In genomic region chr3:42376397-42376798, GRCh38 we compare ENCODE assay signal across 9 cellular contexts. TPM values are rescaled to one million over a fixed set of nuclear protein-coding genes. Genes with fewer than 3 reads are reported as not detected.
DNase-seq lines count a peak whose midpoint lies in the region; ATAC-seq, FAIRE-seq and TF ChIP-seq lines count a peak whose summit lies in the region.
"Had no signal": no experiment of that assay in that cellular context is flagged by ENCODE, and none has a peak within 500 bp of the region (broad histone marks: within the 10 kb centered on the region; RNA-seq: fewer than 3 reads in every experiment).

No MANE protein-coding gene starts in this region.

- no peak overlapping the region for H2BK5ac ChIP-seq in mesenchymal stem cell (ENCODE audit: low read depth, low read length, poor library complexity, severe bottlenecking)
- no peak overlapping the region for H2BK5ac ChIP-seq in trophoblast cell (ENCODE audit: low read depth, low read length, poor library complexity)

- WGBS in mesenchymal stem cell = 78% methylated on average over 4 of the region's 4 CpGs
- no CpG with 5 or more reads among the region's 4 CpGs for WGBS in trophoblast cell (ENCODE audit: extremely low coverage, insufficient coverage, insufficient read length)

- H3K4me3 ChIP-seq in mesenchymal stem cell (ENCODE audit: insufficient read depth in 1 of 2, low read depth in 1 of 2, low read length in 2 of 2) (no peak overlapping the region), trophoblast cell (ENCODE audit: low read depth, low read length) (no peak overlapping the region)
- H3K4me3 ChIP-seq: ascending aorta had no signal

- H2AFZ ChIP-seq in mesenchymal stem cell (ENCODE audit: low read depth, low read length) (no peak overlapping the region), trophoblast cell (ENCODE audit: insufficient read depth, low read length, poor library complexity) (no peak overlapping the region)

- H3K4ac ChIP-seq in mesenchymal stem cell (ENCODE audit: low read depth in 1 of 2, low read length in 2 of 2) (no peak overlapping the region), trophoblast cell (ENCODE audit: low read depth, low read length) (no peak overlapping the region)

- H3K23ac ChIP-seq in mesenchymal stem cell (ENCODE audit: low read length in 2 of 2) (no peak overlapping the region), trophoblast cell (ENCODE audit: low read length) (no peak overlapping the region)

- no peak overlapping the region for H2BK15ac ChIP-seq in mesenchymal stem cell (ENCODE audit: low read depth, poor library complexity, severe bottlenecking)

- no peak overlapping the region for H4K91ac ChIP-seq in mesenchymal stem cell (ENCODE audit: low read length)
- no peak overlapping the region for H4K91ac ChIP-seq in trophoblast cell (ENCODE audit: low read depth, low read length)

- H3K27ac ChIP-seq in mesenchymal stem cell (ENCODE audit: low read length, poor library complexity, severe bottlenecking) (peak overlapping the region; percentile 12), trophoblast cell (ENCODE audit: low read depth, low read length) (no peak overlapping the region)
- H3K27ac ChIP-seq: ascending aorta had no signal

- H3K27me3 Mint-ChIP-seq in activated naive CD8-positive, alpha-beta T cell treated with anti-CD3 and anti-CD28 coated beads for 36 hours = no peaks in the 10 kb centered on the region
- peaks cover 8 to 27% of the 10 kb centered on the region in 2 donors for H3K27me3 Mint-ChIP-seq in natural killer cell treated with Interleukin-12 subunit alpha and Interleukin-12 subunit beta and Interleukin-15 and Interleukin-18, amount 100 ng/mL, for 72 hours

- H3K27ac Mint-ChIP-seq in activated naive CD8-positive, alpha-beta T cell treated with anti-CD3 and anti-CD28 coated beads for 36 hours = no peak overlapping the region
- H3K27ac Mint-ChIP-seq in natural killer cell treated with Interleukin-12 subunit alpha and Interleukin-12 subunit beta and Interleukin-15 and Interleukin-18, amount 100 ng/mL, for 72 hours = no peak overlapping the region

- no peak overlapping the region for H4K8ac ChIP-seq in mesenchymal stem cell (ENCODE audit: low read length)
- no peak overlapping the region for H4K8ac ChIP-seq in trophoblast cell (ENCODE audit: low read depth, low read length)

- peak; percentile 35 for DNase-seq in AG08395 (ENCODE audit: low spot score)
- DNase-seq in HTR-8/SVneo (ENCODE audit: insufficient read length, low spot score) = peak; percentile 31
- DNase-seq in activated naive CD8-positive, alpha-beta T cell treated with anti-CD3 and anti-CD28 coated beads for 36 hours = peak; percentile 68
- DNase-seq in mesenchymal stem cell = peak; percentile 5
- DNase-seq in natural killer cell treated with Interleukin-12 subunit alpha and Interleukin-12 subunit beta and Interleukin-15 and Interleukin-18, amount 100 ng/mL, for 72 hours (ENCODE audit: low spot score) = no peak
- no peak for DNase-seq in trophoblast cell
- no peak for DNase-seq in GM10266 (ENCODE audit: extremely low spot score)
- DNase-seq in NCI-H526 treated with DMSO at 0.1 percent for 48 hours (lab: John Stamatoyannopoulos, UW) = no peak

- H3K18ac ChIP-seq in mesenchymal stem cell (ENCODE audit: low read depth in 1 of 2, low read length in 2 of 2) (no peak overlapping the region), trophoblast cell (ENCODE audit: low read length) (no peak overlapping the region)

- no peak overlapping the region for H2AK5ac ChIP-seq in mesenchymal stem cell (ENCODE audit: low read length, severe bottlenecking)
- no peak overlapping the region for H2AK5ac ChIP-seq in trophoblast cell (ENCODE audit: low read length)

- H3K9me3 Mint-ChIP-seq in activated naive CD8-positive, alpha-beta T cell treated with anti-CD3 and anti-CD28 coated beads for 36 hours = no peaks in the 10 kb centered on the region
- H3K9me3 Mint-ChIP-seq in natural killer cell treated with Interleukin-12 subunit alpha and Interleukin-12 subunit beta and Interleukin-15 and Interleukin-18, amount 100 ng/mL, for 72 hours = no peaks in the 10 kb centered on the region

- ATAC-seq in natural killer cell treated with Interleukin-12 subunit alpha and Interleukin-12 subunit beta and Interleukin-15 and Interleukin-18, amount 100 ng/mL, for 72 hours = no peak

- H3K9me3 ChIP-seq in mesenchymal stem cell (ENCODE audit: control insufficient read depth, low read length) = no peaks in the 10 kb centered on the region
- H3K9me3 ChIP-seq in trophoblast cell (ENCODE audit: insufficient read depth, low read depth, low read length) = no peaks in the 10 kb centered on the region
- H3K9me3 ChIP-seq: ascending aorta had no signal

- H4K12ac ChIP-seq in trophoblast cell (ENCODE audit: low read depth, low read length) = no peak overlapping the region

- H3K14ac ChIP-seq in mesenchymal stem cell (ENCODE audit: low read length in 2 of 2) = no peak overlapping the region
- no peak overlapping the region for H3K14ac ChIP-seq in trophoblast cell (ENCODE audit: low read length)

- H3K36me3 Mint-ChIP-seq in activated naive CD8-positive, alpha-beta T cell treated with anti-CD3 and anti-CD28 coated beads for 36 hours = no peaks in the 10 kb centered on the region
- H3K36me3 Mint-ChIP-seq in natural killer cell treated with Interleukin-12 subunit alpha and Interleukin-12 subunit beta and Interleukin-15 and Interleukin-18, amount 100 ng/mL, for 72 hours = no peaks in the 10 kb centered on the region

- H3K4me3 Mint-ChIP-seq in activated naive CD8-positive, alpha-beta T cell treated with anti-CD3 and anti-CD28 coated beads for 36 hours = no peak overlapping the region
- H3K4me3 Mint-ChIP-seq in natural killer cell treated with Interleukin-12 subunit alpha and Interleukin-12 subunit beta and Interleukin-15 and Interleukin-18, amount 100 ng/mL, for 72 hours = no peak overlapping the region

- no peak overlapping the region for H3K4me2 ChIP-seq in mesenchymal stem cell (ENCODE audit: low read length, poor library complexity, severe bottlenecking)
- no peak overlapping the region for H3K4me2 ChIP-seq in trophoblast cell (ENCODE audit: low read length)

- no peak overlapping the region for H3K9ac ChIP-seq in mesenchymal stem cell (ENCODE audit: low read length)
- no peak overlapping the region for H3K9ac ChIP-seq in trophoblast cell (ENCODE audit: low read length)

- H2BK120ac ChIP-seq in mesenchymal stem cell (ENCODE audit: low read depth, low read length) = no peak overlapping the region
- H2BK120ac ChIP-seq in trophoblast cell (ENCODE audit: insufficient read depth, low read length, poor library complexity) = no peak overlapping the region

- H3K4me1 ChIP-seq in mesenchymal stem cell (ENCODE audit: control insufficient read depth, insufficient read depth, low read depth, low read length) (peaks cover 8% of the 10 kb centered on the region), trophoblast cell (ENCODE audit: control insufficient read depth in 1 of 2, insufficient read depth in 2 of 2, low read length in 2 of 2) (no peaks in the 10 kb centered on the region)
- H3K4me1 ChIP-seq: ascending aorta had no signal

- no peaks in the 10 kb centered on the region for H3K79me2 ChIP-seq in trophoblast cell (ENCODE audit: control insufficient read depth, insufficient read depth, low read length, poor library complexity)

- peaks cover 15% of the 10 kb centered on the region for H3K4me1 Mint-ChIP-seq in activated naive CD8-positive, alpha-beta T cell treated with anti-CD3 and anti-CD28 coated beads for 36 hours
- H3K4me1 Mint-ChIP-seq in natural killer cell treated with Interleukin-12 subunit alpha and Interleukin-12 subunit beta and Interleukin-15 and Interleukin-18, amount 100 ng/mL, for 72 hours (ENCODE audit: low read depth in 2 of 2) = no peaks in the 10 kb centered on the region

- no peak for FAIRE-seq in HTR-8/SVneo (lab: Jason Lieb, UNC)

- H2BK12ac ChIP-seq in mesenchymal stem cell (ENCODE audit: low read length in 2 of 2) (no peak overlapping the region), trophoblast cell (ENCODE audit: low read length) (no peak overlapping the region)

- H3K27me3 ChIP-seq in mesenchymal stem cell (ENCODE audit: control insufficient read depth in 1 of 2, insufficient read depth in 1 of 2, low read length in 2 of 2) (peaks cover 17 to 19% of the 10 kb centered on the region in 2 experiments), trophoblast cell (ENCODE audit: insufficient read depth, low read length) (no peaks in the 10 kb centered on the region)
- H3K27me3 ChIP-seq: ascending aorta had no signal

- H3K36me3 ChIP-seq in mesenchymal stem cell (ENCODE audit: control insufficient read depth in 1 of 2, insufficient read depth in 2 of 2, low read depth in 1 of 2, low read length in 2 of 2) (no peaks in the 10 kb centered on the region), trophoblast cell (ENCODE audit: control insufficient read depth in 1 of 2, insufficient read depth in 2 of 2, low read length in 2 of 2) (no peaks in the 10 kb centered on the region)
- H3K36me3 ChIP-seq: ascending aorta had no signal

- no peak for TF ChIP-seq CTCF in GM10266 (IDR thresholded peaks at IDR 0.05; ENCODE audit: control insufficient read depth, insufficient read depth, low read depth, missing control alignments)

- no peaks in the 10 kb centered on the region for H3K79me1 ChIP-seq in mesenchymal stem cell (replicated peaks; ENCODE audit: low read length, poor library complexity, severe bottlenecking)
- H3K79me1 ChIP-seq in trophoblast cell (ENCODE audit: low read length) = no peaks in the 10 kb centered on the region

RNA-seq across cellular contexts. Expression of gene LYZL4, which starts 34.0 kb away (rescaled TPM):
- not detected for total RNA-seq in activated naive CD8-positive, alpha-beta T cell treated with anti-CD3 and anti-CD28 coated beads for 36 hours
- polyA plus RNA-seq in mesenchymal stem cell (2013, experiment 1 of 2) = 0.06 TPM
- not detected for polyA plus RNA-seq in mesenchymal stem cell (2013, experiment 2 of 2)
- not detected for total RNA-seq in natural killer cell treated with Interleukin-12 subunit alpha and Interleukin-12 subunit beta and Interleukin-15 and Interleukin-18, amount 100 ng/mL, for 72 hours
- 0.12 and 0.22 TPM in 2 replicates for polyA plus RNA-seq in trophoblast cell (2013)
- total RNA-seq: ascending aorta had no signal

Comparison
In these comparisons a context has a peak if more than half of its experiments do, and no peak if none do; other contexts are left out.
1. DNase-seq: peak in AG08395 (single experiment), HTR-8/SVneo (single experiment), activated naive CD8-positive, alpha-beta T cell treated with anti-CD3 and anti-CD28 coated beads for 36 hours (single experiment) and mesenchymal stem cell (single experiment); none in natural killer cell treated with Interleukin-12 subunit alpha and Interleukin-12 subunit beta and Interleukin-15 and Interleukin-18, amount 100 ng/mL, for 72 hours (single experiment), trophoblast cell (0 of 2), GM10266 (single experiment) and NCI-H526 treated with DMSO at 0.1 percent for 48 hours (single experiment).